Comparison of ENCODE assay signal across 1 cellular context in the genomic region with DNA sequence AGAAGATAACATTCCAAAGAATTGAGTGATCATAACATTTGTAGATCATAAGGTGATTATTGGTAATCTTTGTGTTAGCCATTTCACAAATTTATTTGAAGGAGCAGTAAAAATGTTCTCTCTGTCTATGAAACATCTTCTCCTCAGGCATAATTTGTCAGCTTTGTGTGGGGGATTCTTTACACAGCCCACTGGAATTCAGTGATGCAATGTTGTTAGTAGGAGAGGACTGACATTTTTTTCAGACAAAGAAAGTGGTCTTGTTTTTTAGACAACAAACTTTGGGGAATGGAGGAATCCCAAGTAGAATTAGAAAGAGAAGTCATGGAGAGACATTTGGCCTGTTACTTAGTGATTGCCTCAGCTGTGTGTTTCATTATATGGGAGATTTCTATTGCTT.
TF ChIP-seq lines count a peak whose summit lies in the region.

No MANE protein-coding gene starts in this region.

TF ChIP-seq in GM23338, 12 proteins besides CTCF, POLR2A, EP300 and RAD21 (continued from another document):
- TF ChIP-seq, protein P1, sequence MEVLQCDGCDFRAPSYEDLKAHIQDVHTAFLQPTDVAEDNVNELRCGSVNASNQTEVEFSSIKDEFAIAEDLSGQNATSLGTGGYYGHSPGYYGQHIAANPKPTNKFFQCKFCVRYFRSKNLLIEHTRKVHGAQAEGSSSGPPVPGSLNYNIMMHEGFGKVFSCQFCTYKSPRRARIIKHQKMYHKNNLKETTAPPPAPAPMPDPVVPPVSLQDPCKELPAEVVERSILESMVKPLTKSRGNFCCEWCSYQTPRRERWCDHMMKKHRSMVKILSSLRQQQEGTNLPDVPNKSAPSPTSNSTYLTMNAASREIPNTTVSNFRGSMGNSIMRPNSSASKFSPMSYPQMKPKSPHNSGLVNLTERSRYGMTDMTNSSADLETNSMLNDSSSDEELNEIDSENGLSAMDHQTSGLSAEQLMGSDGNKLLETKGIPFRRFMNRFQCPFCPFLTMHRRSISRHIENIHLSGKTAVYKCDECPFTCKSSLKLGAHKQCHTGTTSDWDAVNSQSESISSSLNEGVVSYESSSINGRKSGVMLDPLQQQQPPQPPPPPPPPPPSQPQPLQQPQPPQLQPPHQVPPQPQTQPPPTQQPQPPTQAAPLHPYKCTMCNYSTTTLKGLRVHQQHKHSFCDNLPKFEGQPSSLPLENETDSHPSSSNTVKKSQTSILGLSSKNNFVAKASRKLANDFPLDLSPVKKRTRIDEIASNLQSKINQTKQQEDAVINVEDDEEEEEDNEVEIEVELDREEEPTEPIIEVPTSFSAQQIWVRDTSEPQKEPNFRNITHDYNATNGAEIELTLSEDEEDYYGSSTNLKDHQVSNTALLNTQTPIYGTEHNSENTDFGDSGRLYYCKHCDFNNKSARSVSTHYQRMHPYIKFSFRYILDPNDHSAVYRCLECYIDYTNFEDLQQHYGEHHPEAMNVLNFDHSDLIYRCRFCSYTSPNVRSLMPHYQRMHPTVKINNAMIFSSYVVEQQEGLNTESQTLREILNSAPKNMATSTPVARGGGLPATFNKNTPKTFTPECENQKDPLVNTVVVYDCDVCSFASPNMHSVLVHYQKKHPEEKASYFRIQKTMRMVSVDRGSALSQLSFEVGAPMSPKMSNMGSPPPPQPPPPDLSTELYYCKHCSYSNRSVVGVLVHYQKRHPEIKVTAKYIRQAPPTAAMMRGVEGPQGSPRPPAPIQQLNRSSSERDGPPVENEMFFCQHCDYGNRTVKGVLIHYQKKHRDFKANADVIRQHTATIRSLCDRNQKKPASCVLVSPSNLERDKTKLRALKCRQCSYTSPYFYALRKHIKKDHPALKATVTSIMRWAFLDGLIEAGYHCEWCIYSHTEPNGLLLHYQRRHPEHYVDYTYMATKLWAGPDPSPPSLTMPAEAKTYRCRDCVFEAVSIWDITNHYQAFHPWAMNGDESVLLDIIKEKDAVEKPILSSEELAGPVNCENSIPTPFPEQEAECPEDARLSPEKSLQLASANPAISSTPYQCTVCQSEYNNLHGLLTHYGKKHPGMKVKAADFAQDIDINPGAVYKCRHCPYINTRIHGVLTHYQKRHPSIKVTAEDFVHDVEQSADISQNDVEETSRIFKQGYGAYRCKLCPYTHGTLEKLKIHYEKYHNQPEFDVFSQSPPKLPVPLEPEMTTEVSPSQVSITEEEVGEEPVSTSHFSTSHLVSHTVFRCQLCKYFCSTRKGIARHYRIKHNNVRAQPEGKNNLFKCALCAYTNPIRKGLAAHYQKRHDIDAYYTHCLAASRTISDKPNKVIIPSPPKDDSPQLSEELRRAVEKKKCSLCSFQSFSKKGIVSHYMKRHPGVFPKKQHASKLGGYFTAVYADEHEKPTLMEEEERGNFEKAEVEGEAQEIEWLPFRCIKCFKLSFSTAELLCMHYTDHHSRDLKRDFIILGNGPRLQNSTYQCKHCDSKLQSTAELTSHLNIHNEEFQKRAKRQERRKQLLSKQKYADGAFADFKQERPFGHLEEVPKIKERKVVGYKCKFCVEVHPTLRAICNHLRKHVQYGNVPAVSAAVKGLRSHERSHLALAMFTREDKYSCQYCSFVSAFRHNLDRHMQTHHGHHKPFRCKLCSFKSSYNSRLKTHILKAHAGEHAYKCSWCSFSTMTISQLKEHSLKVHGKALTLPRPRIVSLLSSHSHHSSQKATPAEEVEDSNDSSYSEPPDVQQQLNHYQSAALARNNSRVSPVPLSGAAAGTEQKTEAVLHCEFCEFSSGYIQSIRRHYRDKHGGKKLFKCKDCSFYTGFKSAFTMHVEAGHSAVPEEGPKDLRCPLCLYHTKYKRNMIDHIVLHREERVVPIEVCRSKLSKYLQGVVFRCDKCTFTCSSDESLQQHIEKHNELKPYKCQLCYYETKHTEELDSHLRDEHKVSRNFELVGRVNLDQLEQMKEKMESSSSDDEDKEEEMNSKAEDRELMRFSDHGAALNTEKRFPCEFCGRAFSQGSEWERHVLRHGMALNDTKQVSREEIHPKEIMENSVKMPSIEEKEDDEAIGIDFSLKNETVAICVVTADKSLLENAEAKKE (CRISPR knock-in tag; IDR thresholded peaks at IDR 0.05): no peak
- TF ChIP-seq ZNF331 (CRISPR knock-in tag; IDR thresholded peaks at IDR 0.05; ENCODE audit: low read depth) (no peak), JUNB (IDR thresholded peaks at IDR 0.05; ENCODE audit: unreplicated experiment) (no peak), NANOG (IDR thresholded peaks at IDR 0.05; ENCODE audit: borderline replicate concordance) (no peak), EZH2phosphoT487 (IDR thresholded peaks at IDR 0.05; ENCODE audit: unreplicated experiment) (no peak), POLR2AphosphoS5 (IDR thresholded peaks at IDR 0.05; ENCODE audit: low read depth) (no peak), CREB1 (CRISPR knock-in tag; IDR thresholded peaks at IDR 0.05; ENCODE audit: low read depth) (no peak)
- TF ChIP-seq, protein P2, sequence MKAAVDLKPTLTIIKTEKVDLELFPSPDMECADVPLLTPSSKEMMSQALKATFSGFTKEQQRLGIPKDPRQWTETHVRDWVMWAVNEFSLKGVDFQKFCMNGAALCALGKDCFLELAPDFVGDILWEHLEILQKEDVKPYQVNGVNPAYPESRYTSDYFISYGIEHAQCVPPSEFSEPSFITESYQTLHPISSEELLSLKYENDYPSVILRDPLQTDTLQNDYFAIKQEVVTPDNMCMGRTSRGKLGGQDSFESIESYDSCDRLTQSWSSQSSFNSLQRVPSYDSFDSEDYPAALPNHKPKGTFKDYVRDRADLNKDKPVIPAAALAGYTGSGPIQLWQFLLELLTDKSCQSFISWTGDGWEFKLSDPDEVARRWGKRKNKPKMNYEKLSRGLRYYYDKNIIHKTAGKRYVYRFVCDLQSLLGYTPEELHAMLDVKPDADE (IDR thresholded peaks at IDR 0.05): no peak
